11 cellular contexts compared by ENCODE assay signal in the genomic region with DNA sequence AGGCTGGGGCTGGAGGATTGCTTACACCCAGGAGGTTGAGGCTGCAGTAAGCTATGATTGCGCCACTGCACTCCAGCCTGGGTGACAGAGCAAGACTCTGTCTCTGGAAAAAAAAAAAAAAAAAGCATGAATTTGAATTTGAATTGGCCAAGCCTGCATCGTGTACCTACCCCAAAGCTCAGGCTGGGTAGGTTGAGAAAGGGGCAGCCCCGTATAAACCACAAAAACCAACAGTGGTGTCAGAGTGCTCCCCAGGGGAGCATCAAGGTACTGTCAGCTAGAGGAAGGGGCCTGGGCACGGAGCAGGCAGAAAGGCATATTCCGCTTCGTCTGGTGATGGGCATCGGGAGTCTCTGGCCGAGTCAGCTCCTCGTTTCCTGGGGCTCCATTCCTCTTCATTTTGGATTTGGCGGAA. TPM values are rescaled to one million over a fixed set of nuclear protein-coding genes. Genes with fewer than 3 reads are reported as not detected.
DNase-seq lines count a peak whose midpoint lies in the region; ATAC-seq and TF ChIP-seq lines count a peak whose summit lies in the region.
"Had no signal": no experiment of that assay in that cellular context is flagged by ENCODE, and none has a peak within 500 bp of the region (broad histone marks: within the 10 kb centered on the region; RNA-seq: fewer than 3 reads in every experiment).

No MANE protein-coding gene starts in this region.

- H3K27me3 ChIP-seq in CD4-positive, alpha-beta T cell (ENCODE audit: control insufficient read depth, insufficient read depth, low read length) = no peaks in the 10 kb centered on the region
- H3K27me3 ChIP-seq in GM23248 (replicated peaks; ENCODE audit: insufficient read depth) = no peaks in the 10 kb centered on the region; the same call in none of the 2 replicates

- WGBS in GM23248 (ENCODE audit: low coverage in 1 of 2, low lambda C conversion rate in 2 of 2, missing lambda C conversion rate in 2 of 2), 2 experiments = 31 to 35% methylated on average over 10 of the region's 10 CpGs

- peak; percentile 98 for ATAC-seq in CD4-positive, alpha-beta T cell (ENCODE audit: poor library complexity)
- peak; percentile 61 for ATAC-seq in GM21526 (IDR thresholded peaks at IDR 0.05; ENCODE audit: low FRiP score, unreplicated experiment)
- ATAC-seq in HG03565 (IDR thresholded peaks at IDR 0.05; ENCODE audit: unreplicated experiment) = no peak

- in situ Hi-C loops in GM23248 (cut with MboI) = no loop called here

- H2AFZ ChIP-seq in GM23248 = no peak overlapping the region

- H3K4me1 ChIP-seq in GM23248 (ENCODE audit: insufficient read depth) = no peaks in the 10 kb centered on the region

- no peak overlapping the region for H3K4me3 ChIP-seq in GM23248
- H3K4me3 ChIP-seq: skin epidermis had no signal

- H3K9me3 ChIP-seq in CD4-positive, alpha-beta T cell (ENCODE audit: control insufficient read depth, low read length) = no peaks in the 10 kb centered on the region
- no peaks in the 10 kb centered on the region for H3K9me3 ChIP-seq in GM23248 (ENCODE audit: low read depth)

- no peaks in the 10 kb centered on the region for H3K9me3 Mint-ChIP-seq in CD4-positive, alpha-beta T cell

- no peaks in the 10 kb centered on the region for H3K27me3 Mint-ChIP-seq in CD4-positive, alpha-beta T cell

- POLR2A ChIA-PET in CD4-positive, alpha-beta T cell (lab: Charles Lee) = interaction anchor here (0.6 to 3.3 kb wide), 4 partner anchors 23 to 355 kb away, joined by 3 to 17 read pairs (median 6); partner anchors contain the start of gene RAP1GAP2

- no peak overlapping the region for H3K27ac Mint-ChIP-seq in CD4-positive, alpha-beta T cell

- H3K27ac ChIP-seq in CD4-positive, alpha-beta T cell (ENCODE audit: low read depth, low read length) = no peak overlapping the region
- no peak overlapping the region for H3K27ac ChIP-seq in GM23248
- H3K27ac ChIP-seq: KMS-11, skin epidermis had no signal

- H3K4me3 Mint-ChIP-seq in CD4-positive, alpha-beta T cell = no peak overlapping the region

- no peak overlapping the region for H3K9ac ChIP-seq in GM23248
- H3K9ac ChIP-seq: KMS-11 had no signal

- H3K36me3 Mint-ChIP-seq in CD4-positive, alpha-beta T cell (ENCODE audit: low read depth) = peaks cover 17% of the 10 kb centered on the region

- CTCF ChIA-PET in CD4-positive, alpha-beta T cell (lab: Charles Lee) = interaction anchor here (0.8 to 3.5 kb wide), 13 partner anchors 9 to 179 kb away, joined by 3 to 61 read pairs (median 5); partner anchors contain the start of gene RAP1GAP2

- peaks cover 5% of the 10 kb centered on the region for H3K4me1 Mint-ChIP-seq in CD4-positive, alpha-beta T cell (ENCODE audit: low read depth)

- no peaks in the 10 kb centered on the region for H3K79me2 ChIP-seq in GM23248 (ENCODE audit: insufficient read depth)

- no peaks in the 10 kb centered on the region for H4K20me1 ChIP-seq in GM23248 (ENCODE audit: insufficient read depth)

- no peak overlapping the region for H3K4me2 ChIP-seq in GM23248 (ENCODE audit: unreplicated experiment)
- H3K4me2 ChIP-seq: KMS-11 had no signal

- H3K9me2 ChIP-seq in GM23248 (ENCODE audit: insufficient read depth) = no peaks in the 10 kb centered on the region

- H3K36me3 ChIP-seq in GM23248 (ENCODE audit: low read depth) = no peaks in the 10 kb centered on the region

- no peaks in the 10 kb centered on the region for H3F3A ChIP-seq in GM23248 (ENCODE audit: insufficient read depth)

- peak in 7 of 10 experiments; percentile 14 to 48 (median 30) for DNase-seq in CD4-positive, alpha-beta T cell
- DNase-seq in T-helper 1 cell = peak in 3 of 5 donors; percentile 23 to 38 (median 35)
- DNase-seq in effector CD8-positive, alpha-beta T cell (lab: John Stamatoyannopoulos, UW) = peak; percentile 21
- DNase-seq in kidney tubule cell (ENCODE audit: low spot score) = no peak
- no peak for DNase-seq in EL
- DNase-seq in GM23248 = no peak
- DNase-seq: cerebellar nuclear complex had no signal

- peak; percentile 40 for TF ChIP-seq CTCF in CD4-positive, alpha-beta T cell (IDR thresholded peaks at IDR 0.05)

- intact Hi-C loops in CD4-positive, alpha-beta T cell (cut with DNase I, micrococcal nuclease) = loop anchor here (1.0 to 10.0 kb wide), 4 partner anchors 22 to 242 kb away; partner anchors contain the start of gene PAFAH1B1 (in 1 of the 2)

RNA-seq across cellular contexts. Expression of gene RAP1GAP2, which starts 40.9 kb away (rescaled TPM):
- total RNA-seq in CD4-positive, alpha-beta T cell = 10 to 100 TPM; 46.3 to 49.7 TPM
- total RNA-seq in GM23248 (2014; rRNA removed; shearing (Covaris generic)) = 2.0 and 3.8 TPM in 2 replicates
- 0.74 and 0.99 TPM in 2 replicates for polyA plus RNA-seq in GM23248 (2016; fragmentation: Nextera tagmentation; extraction: Ambion mirVana)

Comparison
In these comparisons a context has a peak if more than half of its experiments do, and no peak if none do; other contexts are left out.
1. DNase-seq: peak in CD4-positive, alpha-beta T cell (7 of 10), T-helper 1 cell (3 of 5) and effector CD8-positive, alpha-beta T cell (single experiment); none in kidney tubule cell (single experiment), EL (single experiment) and GM23248 (single experiment).